In the genomic region with DNA sequence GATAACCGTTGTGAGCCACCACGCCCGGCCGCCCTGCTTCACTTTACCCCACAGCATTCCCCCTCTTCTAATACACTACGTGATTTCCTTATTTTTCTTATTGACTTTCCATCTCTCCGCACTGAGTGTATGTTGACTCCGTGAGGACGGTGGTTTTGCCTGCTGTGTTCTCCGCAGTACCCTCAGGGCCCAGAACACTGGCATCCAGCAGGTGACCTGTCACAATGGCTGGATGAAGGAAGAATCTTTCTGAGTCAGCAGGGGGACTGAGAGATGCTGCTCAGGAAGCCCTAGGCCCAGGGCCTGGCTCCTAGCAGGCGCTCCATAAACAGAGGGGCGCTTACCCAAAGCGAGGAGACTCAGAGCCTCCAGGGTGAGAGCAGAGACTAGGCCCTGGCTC, we compare ENCODE assay signal across 21 cellular contexts.
DNase-seq lines count a peak whose midpoint lies in the region; ATAC-seq, FAIRE-seq and TF ChIP-seq lines count a peak whose summit lies in the region.
"Had no signal": no experiment of that assay in that cellular context is flagged by ENCODE, and none has a peak within 500 bp of the region (broad histone marks: within the 10 kb centered on the region; RNA-seq: fewer than 3 reads in every experiment).

No MANE protein-coding gene starts in this region.

- H3K27ac ChIP-seq in HepG2 (ENCODE audit: extremely low read length, insufficient read depth, low read length) (no peak overlapping the region), right lobe of liver (no peak overlapping the region), RWPE1 (peak overlapping the region; percentile 49)
- H3K27ac ChIP-seq: Peyer's patch had no signal

- H3K36me3 ChIP-seq in HepG2 (replicated peaks in 1 of 2; ENCODE audit: control insufficient read depth in 1 of 2, insufficient read depth in 2 of 2, low read length in 2 of 2) (no peaks in the 10 kb centered on the region), right lobe of liver (no peaks in the 10 kb centered on the region)
- H3K36me3 ChIP-seq: HAP-1, Peyer's patch had no signal

- H2AFZ ChIP-seq in HepG2 (ENCODE audit: low read length): no peak overlapping the region

- H3K9ac ChIP-seq in HepG2 (ENCODE audit: insufficient read depth, low read depth, low read length): no peak overlapping the region

- no peak for FAIRE-seq in HepG2 (lab: Jason Lieb, UNC)

- in situ Hi-C loops in HepG2 (cut with HindIII; ENCODE audit: extremely low pct_ligation_motif_present, low pct_unique_long_range_greater_than_20kb): no loop called here

- no peak overlapping the region for H3K4me3 ChIP-seq in HepG2 (replicated peaks in 1 of 3; ENCODE audit: insufficient read depth in 1 of 3, low read depth in 2 of 3, low read length in 3 of 3)
- H3K4me3 ChIP-seq in right lobe of liver: no peak overlapping the region
- H3K4me3 ChIP-seq: HAP-1, Peyer's patch had no signal

- peaks cover 8% of the 10 kb centered on the region for H3K4me1 Mint-ChIP-seq in stimulated activated effector memory CD8-positive, alpha-beta T cell treated with anti-CD3 and anti-CD28 coated beads, Interleukin-12 subunit alpha, Interleukin-12 subunit beta, amount 100 ng/mL, for 72 hours
- H3K4me1 Mint-ChIP-seq: CD14-positive monocyte had no signal

- POLR2A ChIA-PET in HepG2 (lab: Yijun Ruan, JAX): no interaction called here
- POLR2A ChIA-PET in RWPE1 (lab: Yijun Ruan, JAX; ENCODE audit: low non-redundant PET): no interaction called here

- TF ChIP-seq EP300 in HepG2 (IDR thresholded peaks at IDR 0.05; ENCODE audit: low read depth in 2 of 2, low read length in 2 of 2) (no peak), HepG2 (CRISPR knock-in tag; IDR thresholded peaks at IDR 0.05; ENCODE audit: borderline replicate concordance) (no peak)

- CTCF ChIA-PET in HepG2 (lab: Yijun Ruan, JAX; ENCODE audit: low intra/inter-chr PET ratio, low total read pairs) (no interaction called here), RWPE1 (lab: Yijun Ruan, JAX) (interaction anchor here (0.6 kb wide), 1 partner anchor 9 kb away, joined by 3 read pairs; no protein-coding TSS in a partner anchor)

- 70% methylated on average over 9 of the region's 12 CpGs for WGBS in HepG2 (ENCODE audit: low lambda C conversion rate)
- WGBS in right lobe of liver (ENCODE audit: insufficient coverage, low coverage, low lambda C conversion rate, missing lambda C conversion rate): 92% methylated on average over 9 of the region's 12 CpGs

- no peak overlapping the region for H3K4me3 Mint-ChIP-seq in stimulated activated effector memory CD8-positive, alpha-beta T cell treated with anti-CD3 and anti-CD28 coated beads, Interleukin-12 subunit alpha, Interleukin-12 subunit beta, amount 100 ng/mL, for 72 hours
- H3K4me3 Mint-ChIP-seq: CD14-positive monocyte had no signal

- TF ChIP-seq RAD21 in HepG2 (CRISPR knock-in tag; IDR thresholded peaks at IDR 0.05): no peak

- TF ChIP-seq POLR2A in HepG2 (IDR thresholded peaks at IDR 0.05; ENCODE audit: insufficient read depth in 1 of 2, low read depth in 2 of 2, low read length in 2 of 2) (no peak), right lobe of liver (IDR thresholded peaks at IDR 0.05) (no peak)

- intact Hi-C loops in HepG2 (cut with micrococcal nuclease; ENCODE audit: unreplicated experiment) (no loop called here), right lobe of liver (cut with DNase I) (no loop called here)

- no peaks in the 10 kb centered on the region for H3K9me3 Mint-ChIP-seq in stimulated activated effector memory CD8-positive, alpha-beta T cell treated with anti-CD3 and anti-CD28 coated beads, Interleukin-12 subunit alpha, Interleukin-12 subunit beta, amount 100 ng/mL, for 72 hours
- H3K9me3 Mint-ChIP-seq: CD14-positive monocyte had no signal

- H3K79me2 ChIP-seq in HepG2 (ENCODE audit: insufficient read depth, low read length): no peaks in the 10 kb centered on the region

- ATAC-seq in HepG2 (no peak), right lobe of liver (no peak), HG03565 (IDR thresholded peaks at IDR 0.05; ENCODE audit: unreplicated experiment) (no peak)
- ATAC-seq in stimulated activated effector memory CD8-positive, alpha-beta T cell treated with anti-CD3 and anti-CD28 coated beads, Interleukin-12 subunit alpha, Interleukin-12 subunit beta, amount 100 ng/mL, for 72 hours: no peak
- no peak for ATAC-seq in stimulated activated naive CD8-positive, alpha-beta T cell treated with anti-CD3 and anti-CD28 coated beads, Interleukin-15, Interleukin-2, amounts not matched to agents 100 U/mL and 50 U/mL, for 24 hours
- ATAC-seq: SK-N-SH treated with all-trans-retinoic acid at 6 μM for 48 hours had no signal

- DNase-seq in HepG2 (ENCODE audit: low spot score) (no peak), right lobe of liver (no peak), RWPE1 (ENCODE audit: low spot score) (no peak), epidermal melanocyte (ENCODE audit: insufficient read length, low spot score) (peak; percentile 17)
- DNase-seq in stimulated activated effector memory CD8-positive, alpha-beta T cell treated with anti-CD3 and anti-CD28 coated beads, Interleukin-12 subunit alpha, Interleukin-12 subunit beta, amount 100 ng/mL, for 72 hours (ENCODE audit: low spot score in 2 of 2): no peak
- no peak for DNase-seq in activated CD4-positive, CD25-positive, alpha-beta regulatory T cell treated with anti-CD3 and anti-CD28 coated beads, Interleukin-2, amount 50 U/mL, for 72 hours
- no peak for DNase-seq in stimulated activated naive CD8-positive, alpha-beta T cell treated with anti-CD3 and anti-CD28 coated beads, Interleukin-15, Interleukin-2, amounts not matched to agents 100 U/mL and 50 U/mL, for 24 hours
- DNase-seq: COR-L47, DMS153, EL, KG1, NCI-H1436, NCI-H2081, NCI-H510A treated with DMSO at 0.1 percent for 48 hours, NCI-H82, Right ventricle myocardium superior had no signal

- BruUV-seq in HepG2 (replicated peaks; lab: Mats Ljungman, UMichigan): no TSS peak

- H3K4me1 ChIP-seq in HepG2 (ENCODE audit: insufficient read depth, low read length) (peaks cover 30% of the 10 kb centered on the region), right lobe of liver (no peaks in the 10 kb centered on the region)
- H3K4me1 ChIP-seq: HAP-1, Peyer's patch had no signal

- no peaks in the 10 kb centered on the region for H3K36me3 Mint-ChIP-seq in stimulated activated effector memory CD8-positive, alpha-beta T cell treated with anti-CD3 and anti-CD28 coated beads, Interleukin-12 subunit alpha, Interleukin-12 subunit beta, amount 100 ng/mL, for 72 hours
- H3K36me3 Mint-ChIP-seq: CD14-positive monocyte had no signal

- peak overlapping the region; percentile 33 for H3K4me2 ChIP-seq in HepG2 (ENCODE audit: low read depth, low read length)

- peaks cover 7 to 38% of the 10 kb centered on the region in 2 experiments; a peak in 4 of 5 replicates for H3K27me3 ChIP-seq in HepG2 (ENCODE audit: control insufficient read depth in 1 of 2, insufficient read depth in 2 of 2, low read length in 2 of 2)
- no peaks in the 10 kb centered on the region for H3K27me3 ChIP-seq in right lobe of liver
- H3K27me3 ChIP-seq: Peyer's patch had no signal

- no peaks in the 10 kb centered on the region; the same call in 1 of the 2 replicates for H4K20me1 ChIP-seq in HepG2 (ENCODE audit: insufficient read depth, low read length)

- H3K9me3 ChIP-seq in HepG2 (ENCODE audit: low read length): no peaks in the 10 kb centered on the region
- no peaks in the 10 kb centered on the region for H3K9me3 ChIP-seq in right lobe of liver
- H3K9me3 ChIP-seq: HAP-1, Peyer's patch had no signal

- peak overlapping the region; percentile 35 for H3K27ac Mint-ChIP-seq in stimulated activated effector memory CD8-positive, alpha-beta T cell treated with anti-CD3 and anti-CD28 coated beads, Interleukin-12 subunit alpha, Interleukin-12 subunit beta, amount 100 ng/mL, for 72 hours
- H3K27ac Mint-ChIP-seq: CD14-positive monocyte had no signal

- TF ChIP-seq CTCF in HepG2 (CRISPR knock-in tag; IDR thresholded peaks at IDR 0.05) (no peak), right lobe of liver (IDR thresholded peaks at IDR 0.05) (no peak), RWPE1 (conservative IDR thresholded peaks at IDR 0.05; ENCODE audit: low read depth) (no peak)

TF ChIP-seq in HepG2, 621 proteins besides CTCF, POLR2A, EP300 and RAD21 (continues in another document):
- TF ChIP-seq TP53 (CRISPR knock-in tag; conservative IDR thresholded peaks at IDR 0.05): no peak
- TF ChIP-seq, protein P1, sequence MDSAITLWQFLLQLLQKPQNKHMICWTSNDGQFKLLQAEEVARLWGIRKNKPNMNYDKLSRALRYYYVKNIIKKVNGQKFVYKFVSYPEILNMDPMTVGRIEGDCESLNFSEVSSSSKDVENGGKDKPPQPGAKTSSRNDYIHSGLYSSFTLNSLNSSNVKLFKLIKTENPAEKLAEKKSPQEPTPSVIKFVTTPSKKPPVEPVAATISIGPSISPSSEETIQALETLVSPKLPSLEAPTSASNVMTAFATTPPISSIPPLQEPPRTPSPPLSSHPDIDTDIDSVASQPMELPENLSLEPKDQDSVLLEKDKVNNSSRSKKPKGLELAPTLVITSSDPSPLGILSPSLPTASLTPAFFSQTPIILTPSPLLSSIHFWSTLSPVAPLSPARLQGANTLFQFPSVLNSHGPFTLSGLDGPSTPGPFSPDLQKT (CRISPR knock-in tag; IDR thresholded peaks at IDR 0.05; ENCODE audit: borderline replicate concordance): no peak
- TF ChIP-seq, protein P2, sequence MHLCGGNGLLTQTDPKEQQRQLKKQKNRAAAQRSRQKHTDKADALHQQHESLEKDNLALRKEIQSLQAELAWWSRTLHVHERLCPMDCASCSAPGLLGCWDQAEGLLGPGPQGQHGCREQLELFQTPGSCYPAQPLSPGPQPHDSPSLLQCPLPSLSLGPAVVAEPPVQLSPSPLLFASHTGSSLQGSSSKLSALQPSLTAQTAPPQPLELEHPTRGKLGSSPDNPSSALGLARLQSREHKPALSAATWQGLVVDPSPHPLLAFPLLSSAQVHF (CRISPR knock-in tag; IDR thresholded peaks at IDR 0.05): no peak
